In genomic region chr4:187085339-187085738, GRCh38 we compare ENCODE assay signal across 11 cellular contexts.
"Had no signal": no experiment of that assay in that cellular context is flagged by ENCODE, and none has a peak within 500 bp of the region (broad histone marks: within the 10 kb centered on the region; RNA-seq: fewer than 3 reads in every experiment).

No MANE protein-coding gene starts in this region.

- H2AFZ ChIP-seq: GM23248, GM23338 had no signal

- H3K9ac ChIP-seq: GM23248 had no signal

- ATAC-seq: GM23338, HCT116 had no signal

- DNase-seq: GM23248, GOT3, H7, H9, HCEC 1CT, HFFc6 had no signal

- H3K4me1 ChIP-seq: HAP-1 had no signal

- H3K4me2 ChIP-seq: GM23338 had no signal

- H3K4me3 ChIP-seq: GM23248, GM23338, HAP-1 had no signal

- FAIRE-seq: H1, H54 had no signal

- H3K9me3 ChIP-seq: HAP-1 had no signal

- H3K36me3 ChIP-seq: HAP-1 had no signal

- H3K27ac ChIP-seq: GM23248 had no signal
